Comparison of ENCODE assay signal across 22 cellular contexts in genomic region chr2:190970170-190970569, GRCh38. TPM values are rescaled to one million over a fixed set of nuclear protein-coding genes. Genes with fewer than 3 reads are reported as not detected.
A peak's percentile ranks its signal among the peaks of the same experiment; 100 is the strongest.
DNase-seq lines count a peak whose midpoint lies in the region; ATAC-seq and TF ChIP-seq lines count a peak whose summit lies in the region.
"Had no signal": no experiment of that assay in that cellular context is flagged by ENCODE, and none has a peak within 500 bp of the region (broad histone marks: within the 10 kb centered on the region; RNA-seq: fewer than 3 reads in every experiment).

No MANE protein-coding gene starts in this region.

- no peaks in the 10 kb centered on the region for H3K27me3 ChIP-seq in BLaER1 treated with 17β-estradiol and CSF1 and Interleukin-3, amounts not matched to agents 10 nM and 100 nM
- no peaks in the 10 kb centered on the region for H3K27me3 ChIP-seq in lower lobe of right lung (ENCODE audit: low read depth)
- H3K27me3 ChIP-seq: BE2C, cardiac muscle cell, dorsolateral prefrontal cortex, foreskin keratinocyte had no signal

- H3K9me2 ChIP-seq in OCI-LY7 (ENCODE audit: insufficient read depth, low read length), result no peaks in the 10 kb centered on the region

- no peak for DNase-seq in activated CD4-positive, alpha-beta T cell treated with anti-CD3 and anti-CD28 coated beads for 36 hours
- no peak for DNase-seq in activated CD4-positive, alpha-beta T cell treated with anti-CD3 and anti-CD28 coated beads, Interleukin-2, amount 50 U/mL, for 4 hours
- DNase-seq in OCI-LY7 (ENCODE audit: low spot score) (no peak), lower lobe of right lung (no peak)
- DNase-seq in effector memory CD8-positive, alpha-beta T cell, result no peak
- DNase-seq: activated CD4-positive, alpha-beta T cell treated with anti-CD3 and anti-CD28 coated beads, Interleukin-2, amount 50 U/mL, for 1 hour; activated T-cell treated with anti-CD3 and anti-CD28 coated beads, Interleukin-2, amount 50 U/mL, for 4 hours; BE2C; dorsolateral prefrontal cortex; foreskin keratinocyte; left ventricle myocardium inferior; MM.1S; mucosa of descending colon; NCI-H146; NCI-H2171; NCI-H526; stimulated activated CD4-positive, alpha-beta T cell treated with anti-CD3 and anti-CD28 coated beads, Interleukin-4, amount 100 ng/mL, for 1 hour had no signal

- H2AFZ ChIP-seq in OCI-LY7 (ENCODE audit: low read length), result no peak overlapping the region

- TF ChIP-seq CTCF in OCI-LY7 (conservative IDR thresholded peaks at IDR 0.05; ENCODE audit: low read length) (no peak), lower lobe of right lung (IDR thresholded peaks at IDR 0.05) (no peak)

- H3K4me3 Mint-ChIP-seq in activated CD4-positive, alpha-beta T cell treated with anti-CD3 and anti-CD28 coated beads for 36 hours, result no peak overlapping the region
- no peak overlapping the region for H3K4me3 Mint-ChIP-seq in effector memory CD8-positive, alpha-beta T cell
- H3K4me3 Mint-ChIP-seq: activated T-cell treated with anti-CD3 and anti-CD28 coated beads, Interleukin-2, amount 50 U/mL, for 4 hours had no signal

- H3K36me3 Mint-ChIP-seq in activated CD4-positive, alpha-beta T cell treated with anti-CD3 and anti-CD28 coated beads for 36 hours (ENCODE audit: low read depth), result peaks cover 76% of the 10 kb centered on the region
- H3K36me3 Mint-ChIP-seq in effector memory CD8-positive, alpha-beta T cell (ENCODE audit: insufficient read depth), result peaks cover 81% of the 10 kb centered on the region

- peak overlapping the region in 9 of 11 experiments; percentile 58 to 82 (median 77); a peak in 18 of 22 replicates for H3K9ac ChIP-seq in BLaER1 treated with 17β-estradiol and CSF1 and Interleukin-3, amounts not matched to agents 10 nM and 100 nM

- peaks cover 36 to 79% (median 71%) of the 10 kb centered on the region in 10 experiments for H3K4me1 ChIP-seq in BLaER1 treated with 17β-estradiol and CSF1 and Interleukin-3, amounts not matched to agents 10 nM and 100 nM
- H3K4me1 ChIP-seq in OCI-LY7 (ENCODE audit: insufficient read depth, low read length, poor library complexity, severe bottlenecking) (no peaks in the 10 kb centered on the region), lower lobe of right lung (peaks cover 36% of the 10 kb centered on the region)
- H3K4me1 ChIP-seq: foreskin keratinocyte had no signal

- H3K27ac Mint-ChIP-seq in activated CD4-positive, alpha-beta T cell treated with anti-CD3 and anti-CD28 coated beads for 36 hours, result peak overlapping the region; percentile 52
- H3K27ac Mint-ChIP-seq in effector memory CD8-positive, alpha-beta T cell, result peak overlapping the region; percentile 26 to 36

- H3K4me3 ChIP-seq in BLaER1 treated with 17β-estradiol and CSF1 and Interleukin-3, amounts not matched to agents 10 nM and 100 nM, result peak overlapping the region in 3 of 10 experiments; percentile 1 to 42 (median 16); a peak in 3 of 20 replicates
- no peak overlapping the region for H3K4me3 ChIP-seq in OCI-LY7 (ENCODE audit: low read depth, low read length, poor library complexity, severe bottlenecking)
- H3K4me3 ChIP-seq in lower lobe of right lung, result no peak overlapping the region
- H3K4me3 ChIP-seq: cardiac muscle cell, dorsolateral prefrontal cortex, left ventricle myocardium inferior, mucosa of descending colon, smooth muscle cell had no signal

- peaks cover 52 to 91% (median 70%) of the 10 kb centered on the region in 11 experiments for H3K36me3 ChIP-seq in BLaER1 treated with 17β-estradiol and CSF1 and Interleukin-3, amounts not matched to agents 10 nM and 100 nM
- H3K36me3 ChIP-seq in OCI-LY7 (ENCODE audit: insufficient read depth, low read length), result peaks cover 72% of the 10 kb centered on the region
- peaks cover 97% of the 10 kb centered on the region for H3K36me3 ChIP-seq in lower lobe of right lung

- H3K27ac ChIP-seq in BLaER1 treated with 17β-estradiol and CSF1 and Interleukin-3, amounts not matched to agents 10 nM and 100 nM, result peak overlapping the region; percentile 7 to 98 (median 94); a peak in 20 of 22 replicates
- H3K27ac ChIP-seq in OCI-LY7 (ENCODE audit: low read depth, low read length, poor library complexity, severe bottlenecking), result no peak overlapping the region
- no peak overlapping the region for H3K27ac ChIP-seq in lower lobe of right lung
- H3K27ac ChIP-seq: cardiac muscle cell, foreskin keratinocyte, left ventricle myocardium inferior had no signal

- H3K79me2 ChIP-seq in OCI-LY7 (ENCODE audit: insufficient read depth, low read depth, low read length), result no peaks in the 10 kb centered on the region

- ATAC-seq in activated CD4-positive, alpha-beta T cell treated with anti-CD3 and anti-CD28 coated beads for 36 hours, result no peak
- no peak for ATAC-seq in effector memory CD8-positive, alpha-beta T cell (replicated peaks)
- ATAC-seq in GM21576 (IDR thresholded peaks at IDR 0.05; ENCODE audit: unreplicated experiment), result no peak
- ATAC-seq in lower lobe of right lung, result no peak
- ATAC-seq in GM21526 (IDR thresholded peaks at IDR 0.05; ENCODE audit: low FRiP score, unreplicated experiment), result no peak
- ATAC-seq: activated T-cell treated with anti-CD3 and anti-CD28 coated beads, Interleukin-2, amount 50 U/mL, for 4 hours; foreskin keratinocyte; mucosa of descending colon had no signal

- POLR2A ChIA-PET in activated CD4-positive, alpha-beta T cell treated with anti-CD3 and anti-CD28 coated beads for 36 hours (lab: Charles Lee), result no interaction called here
- POLR2A ChIA-PET in OCI-LY7 (lab: Charles Lee), result interaction anchor here (0.7 kb wide), 1 partner anchor 813 kb away, joined by 3 read pairs; no protein-coding TSS in a partner anchor

- H4K20me1 ChIP-seq in BLaER1 treated with 17β-estradiol and CSF1 and Interleukin-3, amounts not matched to agents 10 nM and 100 nM, result peaks cover 0 to 3% (median 0%) of the 10 kb centered on the region in 11 experiments; a peak in 1 of 22 replicates
- 0 out of 2 replicates have a peak, but pooled peaks cover 4% of the 10 kb centered on the region for H4K20me1 ChIP-seq in OCI-LY7 (ENCODE audit: insufficient read depth, low read length)

- CTCF ChIA-PET in activated CD4-positive, alpha-beta T cell treated with anti-CD3 and anti-CD28 coated beads for 36 hours (lab: Charles Lee), result interaction anchor here (1.4 kb wide), 1 partner anchor 24 kb away, joined by 3 read pairs; no protein-coding TSS in a partner anchor
- CTCF ChIA-PET in OCI-LY7 (lab: Charles Lee; ENCODE audit: unreplicated experiment), result no interaction called here

- intact Hi-C loops in activated CD4-positive, alpha-beta T cell treated with anti-CD3 and anti-CD28 coated beads for 36 hours (cut with DNase I, micrococcal nuclease), result no loop called here
- intact Hi-C loops in OCI-LY7 (cut with micrococcal nuclease; ENCODE audit: unreplicated experiment), result no loop called here
- intact Hi-C loops in lower lobe of right lung (cut with DNase I), result no loop called here

- H3K9me3 Mint-ChIP-seq in activated CD4-positive, alpha-beta T cell treated with anti-CD3 and anti-CD28 coated beads for 36 hours (ENCODE audit: low read depth), result no peaks in the 10 kb centered on the region
- no peaks in the 10 kb centered on the region for H3K9me3 Mint-ChIP-seq in effector memory CD8-positive, alpha-beta T cell
- H3K9me3 Mint-ChIP-seq: activated T-cell treated with anti-CD3 and anti-CD28 coated beads, Interleukin-2, amount 50 U/mL, for 4 hours had no signal

- peaks cover 15% of the 10 kb centered on the region for H3K4me1 Mint-ChIP-seq in activated CD4-positive, alpha-beta T cell treated with anti-CD3 and anti-CD28 coated beads for 36 hours
- H3K4me1 Mint-ChIP-seq in effector memory CD8-positive, alpha-beta T cell (ENCODE audit: low read depth in 2 of 2), result peaks cover 6 to 25% of the 10 kb centered on the region in 2 donors

- peaks cover 10 to 36% (median 23%) of the 10 kb centered on the region in 11 experiments; a peak in 21 of 22 replicates for H3K9me3 ChIP-seq in BLaER1 treated with 17β-estradiol and CSF1 and Interleukin-3, amounts not matched to agents 10 nM and 100 nM (replicated peaks in 1 of 11)
- H3K9me3 ChIP-seq in OCI-LY7 (ENCODE audit: low read length) (no peaks in the 10 kb centered on the region), lower lobe of right lung (no peaks in the 10 kb centered on the region)
- H3K9me3 ChIP-seq: BE2C, left ventricle myocardium inferior, mucosa of descending colon had no signal

- TSS peak; percentile 17 for BruUV-seq in OCI-LY7 (replicated peaks; lab: Mats Ljungman, UMichigan)

- H3K4me2 ChIP-seq in BLaER1 treated with 17β-estradiol and CSF1 and Interleukin-3, amounts not matched to agents 10 nM and 100 nM, result peak overlapping the region; percentile 55 to 81 (median 71)
- H3K4me2 ChIP-seq in OCI-LY7 (ENCODE audit: low read length), result no peak overlapping the region
- H3K4me2 ChIP-seq: smooth muscle cell had no signal

- no peaks in the 10 kb centered on the region for H3K27me3 Mint-ChIP-seq in activated CD4-positive, alpha-beta T cell treated with anti-CD3 and anti-CD28 coated beads for 36 hours
- H3K27me3 Mint-ChIP-seq in effector memory CD8-positive, alpha-beta T cell, result no peaks in the 10 kb centered on the region

RNA-seq across cellular contexts. Expression of gene STAT1, which starts 43.8 kb away (rescaled TPM):
- 100 to 1,000 TPM; 317 to 343 TPM for total RNA-seq in activated CD4-positive, alpha-beta T cell treated with anti-CD3 and anti-CD28 coated beads for 36 hours
- 17.2 and 23.1 TPM in 2 replicates for total RNA-seq in OCI-LY7 (2014; rRNA removed; shearing (Covaris generic))
- 23.0 and 24.8 TPM in 2 replicates for total RNA-seq in OCI-LY7 (2022)
- 103 TPM for total RNA-seq in lower lobe of right lung

Comparison
In these comparisons a context has a peak if more than half of its experiments do, and no peak if none do; other contexts are left out.
1. H3K27ac ChIP-seq: peak in BLaER1 treated with 17β-estradiol and CSF1 and Interleukin-3, amounts not matched to agents 10 nM and 100 nM (11 of 11); none in OCI-LY7 (single experiment) and lower lobe of right lung (single experiment).